ENCODE assay signal across 2 cellular contexts in the genomic region with DNA sequence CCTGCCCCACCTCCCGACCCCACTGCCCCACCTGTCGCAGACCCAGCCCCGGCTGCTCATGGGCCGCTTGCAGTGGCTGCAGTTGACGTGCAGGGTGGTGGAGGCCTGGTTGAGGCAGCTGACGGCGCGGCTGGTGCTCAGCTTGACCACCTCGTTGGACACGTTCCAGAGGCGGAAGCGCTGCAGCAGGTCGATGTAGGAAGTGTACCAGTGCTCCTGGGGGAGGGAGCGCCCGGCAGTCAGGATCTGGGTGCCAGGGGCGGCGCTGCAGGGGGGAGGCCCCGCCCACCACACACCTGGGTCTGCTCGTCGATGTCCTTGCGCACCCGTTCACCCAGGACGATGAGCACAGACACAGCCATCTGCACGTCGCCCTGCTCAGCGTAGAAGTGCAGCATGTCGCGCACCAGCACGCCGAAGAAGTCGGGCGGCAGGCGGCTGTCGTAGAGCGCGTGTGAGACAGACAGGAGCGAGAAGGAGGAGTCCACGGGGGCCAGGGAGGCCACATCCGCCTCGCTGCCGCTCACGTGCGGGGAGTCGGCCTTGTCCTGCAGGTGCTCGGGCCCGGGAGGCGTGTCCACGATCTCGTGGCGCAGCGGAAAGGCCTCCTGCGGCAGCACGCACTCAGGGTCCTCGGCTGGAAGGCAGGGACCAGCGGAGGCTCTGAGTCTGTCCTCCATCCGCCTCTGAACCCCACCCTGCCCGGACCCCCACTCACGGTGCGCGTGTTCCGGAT.
TF ChIP-seq lines count a peak whose summit lies in the region.

No MANE protein-coding gene starts in this region.

TF ChIP-seq in A549, 52 proteins besides CTCF, POLR2A, EP300 and RAD21:
- TF ChIP-seq, protein P1, sequence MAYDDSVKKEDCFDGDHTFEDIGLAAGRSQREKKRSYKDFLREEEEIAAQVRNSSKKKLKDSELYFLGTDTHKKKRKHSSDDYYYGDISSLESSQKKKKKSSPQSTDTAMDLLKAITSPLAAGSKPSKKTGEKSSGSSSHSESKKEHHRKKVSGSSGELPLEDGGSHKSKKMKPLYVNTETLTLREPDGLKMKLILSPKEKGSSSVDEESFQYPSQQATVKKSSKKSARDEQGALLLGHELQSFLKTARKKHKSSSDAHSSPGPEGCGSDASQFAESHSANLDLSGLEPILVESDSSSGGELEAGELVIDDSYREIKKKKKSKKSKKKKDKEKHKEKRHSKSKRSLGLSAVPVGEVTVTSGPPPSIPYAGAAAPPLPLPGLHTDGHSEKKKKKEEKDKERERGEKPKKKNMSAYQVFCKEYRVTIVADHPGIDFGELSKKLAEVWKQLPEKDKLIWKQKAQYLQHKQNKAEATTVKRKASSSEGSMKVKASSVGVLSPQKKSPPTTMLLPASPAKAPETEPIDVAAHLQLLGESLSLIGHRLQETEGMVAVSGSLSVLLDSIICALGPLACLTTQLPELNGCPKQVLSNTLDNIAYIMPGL (CRISPR knock-in tag; IDR thresholded peaks at IDR 0.05; ENCODE audit: borderline replicate concordance), result no peak
- TF ChIP-seq TFCP2L1 (CRISPR knock-in tag; IDR thresholded peaks at IDR 0.05) (no peak), FOSB (CRISPR knock-in tag; IDR thresholded peaks at IDR 0.05) (no peak)

TF ChIP-seq in HEK293, 187 proteins besides CTCF, POLR2A, EP300 and RAD21 (continues in another document):
- TF ChIP-seq ZNF311 (tag by site-specific recombination; IDR thresholded peaks at IDR 0.05; ENCODE audit: borderline replicate concordance) (no peak), ZNF560 (tag by site-specific recombination; IDR thresholded peaks at IDR 0.05; ENCODE audit: borderline replicate concordance) (no peak), SCRT2 (tag by site-specific recombination; IDR thresholded peaks at IDR 0.05) (peak; percentile 93), ZBTB21 (tag by site-specific recombination; IDR thresholded peaks at IDR 0.05) (no peak), ZNF239 (tag by site-specific recombination; IDR thresholded peaks at IDR 0.05) (no peak), ZNF645 (tag by site-specific recombination; IDR thresholded peaks at IDR 0.05) (no peak), ZNF391 (tag by site-specific recombination; IDR thresholded peaks at IDR 0.05; ENCODE audit: borderline replicate concordance, low read depth) (no peak), ZNF335 (tag by site-specific recombination; conservative IDR thresholded peaks at IDR 0.05) (no peak), ZNF2 (tag by site-specific recombination; IDR thresholded peaks at IDR 0.05) (no peak), HOXA7 (CRISPR knock-in tag; IDR thresholded peaks at IDR 0.05; ENCODE audit: borderline replicate concordance) (no peak), GFI1B (tag by site-specific recombination; IDR thresholded peaks at IDR 0.05) (no peak), ZNF324 (tag by site-specific recombination; IDR thresholded peaks at IDR 0.05) (no peak), ZNF184 (tag by site-specific recombination; IDR thresholded peaks at IDR 0.05) (no peak), KLF10 (tag by site-specific recombination; IDR thresholded peaks at IDR 0.05) (no peak), SETDB1 (IDR thresholded peaks at IDR 0.05; ENCODE audit: insufficient read length, low read length) (no peak), SP3 (tag by site-specific recombination; IDR thresholded peaks at IDR 0.05) (no peak), ZNF292 (tag by site-specific recombination; IDR thresholded peaks at IDR 0.05; ENCODE audit: borderline replicate concordance, low read depth) (no peak), ZNF660 (tag by site-specific recombination; IDR thresholded peaks at IDR 0.05) (no peak), PRDM10 (tag by site-specific recombination; IDR thresholded peaks at IDR 0.05) (no peak), ZNF202 (tag by site-specific recombination; IDR thresholded peaks at IDR 0.05; ENCODE audit: borderline replicate concordance) (no peak), ZNF501 (tag by site-specific recombination; IDR thresholded peaks at IDR 0.05) (no peak), ZNF585B (tag by site-specific recombination; IDR thresholded peaks at IDR 0.05) (no peak), ZBTB8A (tag by site-specific recombination; IDR thresholded peaks at IDR 0.05) (no peak), SCRT1 (tag by site-specific recombination; IDR thresholded peaks at IDR 0.05; ENCODE audit: borderline replicate concordance) (peak; percentile 37; the same call in 1 of the 2 replicates), KLF8 (tag by site-specific recombination; IDR thresholded peaks at IDR 0.05) (no peak), ZSCAN18 (tag by site-specific recombination; IDR thresholded peaks at IDR 0.05) (no peak), ZNF600 (tag by site-specific recombination; IDR thresholded peaks at IDR 0.05) (peak; percentile 29; the same call in 1 of the 2 replicates), ZNF138 (tag by site-specific recombination; IDR thresholded peaks at IDR 0.05; ENCODE audit: borderline replicate concordance) (no peak), ZNF404 (tag by site-specific recombination; IDR thresholded peaks at IDR 0.05) (no peak), ZNF837 (tag by site-specific recombination; IDR thresholded peaks at IDR 0.05) (0 out of 2 replicates have a peak, but pooled peaks have one; percentile 41)
- TF ChIP-seq, protein P2, sequence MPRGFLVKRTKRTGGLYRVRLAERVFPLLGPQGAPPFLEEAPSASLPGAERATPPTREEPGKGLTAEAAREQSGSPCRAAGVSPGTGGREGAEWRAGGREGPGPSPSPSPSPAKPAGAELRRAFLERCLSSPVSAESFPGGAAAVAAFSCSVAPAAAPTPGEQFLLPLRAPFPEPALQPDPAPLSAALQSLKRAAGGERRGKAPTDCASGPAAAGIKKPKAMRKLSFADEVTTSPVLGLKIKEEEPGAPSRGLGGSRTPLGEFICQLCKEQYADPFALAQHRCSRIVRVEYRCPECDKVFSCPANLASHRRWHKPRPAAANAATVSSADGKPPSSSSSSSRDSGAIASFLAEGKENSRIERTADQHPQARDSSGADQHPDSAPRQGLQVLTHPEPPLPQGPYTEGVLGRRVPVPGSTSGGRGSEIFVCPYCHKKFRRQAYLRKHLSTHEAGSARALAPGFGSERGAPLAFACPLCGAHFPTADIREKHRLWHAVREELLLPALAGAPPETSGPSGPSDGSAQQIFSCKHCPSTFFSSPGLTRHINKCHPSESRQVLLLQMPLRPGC (tag by site-specific recombination; IDR thresholded peaks at IDR 0.05), result no peak
- TF ChIP-seq, protein P3, sequence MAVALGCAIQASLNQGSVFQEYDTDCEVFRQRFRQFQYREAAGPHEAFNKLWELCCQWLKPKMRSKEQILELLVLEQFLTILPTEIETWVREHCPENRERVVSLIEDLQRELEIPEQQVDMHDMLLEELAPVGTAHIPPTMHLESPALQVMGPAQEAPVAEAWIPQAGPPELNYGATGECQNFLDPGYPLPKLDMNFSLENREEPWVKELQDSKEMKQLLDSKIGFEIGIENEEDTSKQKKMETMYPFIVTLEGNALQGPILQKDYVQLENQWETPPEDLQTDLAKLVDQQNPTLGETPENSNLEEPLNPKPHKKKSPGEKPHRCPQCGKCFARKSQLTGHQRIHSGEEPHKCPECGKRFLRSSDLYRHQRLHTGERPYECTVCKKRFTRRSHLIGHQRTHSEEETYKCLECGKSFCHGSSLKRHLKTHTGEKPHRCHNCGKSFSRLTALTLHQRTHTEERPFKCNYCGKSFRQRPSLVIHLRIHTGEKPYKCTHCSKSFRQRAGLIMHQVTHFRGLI (tag by site-specific recombination; IDR thresholded peaks at IDR 0.05), result no peak
- TF ChIP-seq, protein P4, sequence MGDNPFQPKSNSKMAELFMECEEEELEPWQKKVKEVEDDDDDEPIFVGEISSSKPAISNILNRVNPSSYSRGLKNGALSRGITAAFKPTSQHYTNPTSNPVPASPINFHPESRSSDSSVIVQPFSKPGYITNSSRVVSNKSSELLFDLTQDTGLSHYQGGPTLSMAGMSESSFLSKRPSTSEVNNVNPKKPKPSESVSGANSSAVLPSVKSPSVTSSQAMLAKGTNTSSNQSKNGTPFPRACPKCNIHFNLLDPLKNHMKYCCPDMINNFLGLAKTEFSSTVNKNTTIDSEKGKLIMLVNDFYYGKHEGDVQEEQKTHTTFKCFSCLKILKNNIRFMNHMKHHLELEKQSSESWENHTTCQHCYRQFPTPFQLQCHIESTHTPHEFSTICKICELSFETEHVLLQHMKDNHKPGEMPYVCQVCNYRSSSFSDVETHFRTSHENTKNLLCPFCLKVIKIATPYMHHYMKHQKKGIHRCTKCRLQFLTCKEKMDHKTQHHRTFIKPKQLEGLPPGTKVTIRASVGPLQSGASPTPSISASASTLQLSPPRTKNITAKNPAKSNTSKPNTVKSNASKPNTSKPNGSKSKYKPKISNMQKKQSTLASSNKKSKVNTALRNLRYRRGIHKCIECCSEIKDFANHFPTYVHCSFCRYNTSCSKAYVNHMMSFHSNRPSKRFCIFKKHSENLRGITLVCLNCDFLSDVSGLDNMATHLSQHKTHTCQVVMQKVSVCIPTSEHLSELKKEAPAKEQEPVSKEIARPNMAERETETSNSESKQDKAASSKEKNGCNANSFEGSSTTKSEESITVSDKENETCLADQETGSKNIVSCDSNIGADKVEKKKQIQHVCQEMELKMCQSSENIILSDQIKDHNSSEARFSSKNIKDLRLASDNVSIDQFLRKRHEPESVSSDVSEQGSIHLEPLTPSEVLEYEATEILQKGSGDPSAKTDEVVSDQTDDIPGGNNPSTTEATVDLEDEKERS (tag by site-specific recombination; IDR thresholded peaks at IDR 0.05), result no peak
- TF ChIP-seq, protein P5, sequence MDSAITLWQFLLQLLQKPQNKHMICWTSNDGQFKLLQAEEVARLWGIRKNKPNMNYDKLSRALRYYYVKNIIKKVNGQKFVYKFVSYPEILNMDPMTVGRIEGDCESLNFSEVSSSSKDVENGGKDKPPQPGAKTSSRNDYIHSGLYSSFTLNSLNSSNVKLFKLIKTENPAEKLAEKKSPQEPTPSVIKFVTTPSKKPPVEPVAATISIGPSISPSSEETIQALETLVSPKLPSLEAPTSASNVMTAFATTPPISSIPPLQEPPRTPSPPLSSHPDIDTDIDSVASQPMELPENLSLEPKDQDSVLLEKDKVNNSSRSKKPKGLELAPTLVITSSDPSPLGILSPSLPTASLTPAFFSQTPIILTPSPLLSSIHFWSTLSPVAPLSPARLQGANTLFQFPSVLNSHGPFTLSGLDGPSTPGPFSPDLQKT (IDR thresholded peaks at IDR 0.05; ENCODE audit: borderline replicate concordance, low read depth, low read length), result no peak
- TF ChIP-seq, protein P6, sequence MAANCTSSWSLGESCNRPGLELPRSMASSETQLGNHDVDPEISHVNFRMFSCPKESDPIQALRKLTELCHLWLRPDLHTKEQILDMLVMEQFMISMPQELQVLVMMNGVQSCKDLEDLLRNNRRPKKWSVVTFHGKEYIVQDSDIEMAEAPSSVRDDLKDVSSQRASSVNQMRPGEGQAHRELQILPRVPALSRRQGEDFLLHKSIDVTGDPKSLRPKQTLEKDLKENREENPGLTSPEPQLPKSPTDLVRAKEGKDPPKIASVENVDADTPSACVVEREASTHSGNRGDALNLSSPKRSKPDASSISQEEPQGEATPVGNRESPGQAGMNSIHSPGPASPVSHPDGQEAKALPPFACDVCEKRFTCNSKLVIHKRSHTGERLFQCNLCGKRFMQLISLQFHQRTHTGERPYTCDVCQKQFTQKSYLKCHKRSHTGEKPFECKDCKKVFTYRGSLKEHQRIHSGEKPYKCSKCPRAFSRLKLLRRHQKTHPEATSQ (tag by site-specific recombination; IDR thresholded peaks at IDR 0.05), result no peak
